ENCODE assay signal across 21 cellular contexts in genomic region chr12:42892702-42893101, GRCh38.
"Had no signal": no experiment of that assay in that cellular context is flagged by ENCODE, and none has a peak within 500 bp of the region (broad histone marks: within the 10 kb centered on the region; RNA-seq: fewer than 3 reads in every experiment).

No MANE protein-coding gene starts in this region.

- H3K4me1 ChIP-seq: breast epithelium, right atrium auricular region, stomach, thyroid gland, upper lobe of left lung, vagina had no signal

- H3K36me3 ChIP-seq: breast epithelium, heart left ventricle, right atrium auricular region, stomach, thyroid gland, upper lobe of left lung, vagina had no signal

- H3K4me3 ChIP-seq: breast epithelium, heart left ventricle, right atrium auricular region, stomach, thyroid gland, upper lobe of left lung, vagina had no signal

- ATAC-seq: activated CD8-positive, alpha-beta T cell treated with anti-CD3 and anti-CD28 coated beads for 36 hours; activated T-cell treated with anti-CD3 and anti-CD28 coated beads, Interleukin-2, amount 50 U/mL, for 4 hours; esophagus mucosa; heart left ventricle; stimulated activated naive B cell treated with anti-CD40 and anti-IgM and Interleukin-4, amounts not matched to agents 10 μg/mL and 1 μg/mL and 100 μg/mL, for 72 hours; WTC11 had no signal

- DNase-seq: activated CD4-positive, alpha-beta T cell treated with anti-CD3 and anti-CD28 coated beads for 1 hour; activated CD4-positive, alpha-beta T cell treated with anti-CD3 and anti-CD28 coated beads, Interleukin-2, amount 10 ng/mL, durations not matched to agents 7 days and 5 days; activated CD8-positive, alpha-beta T cell treated with anti-CD3 and anti-CD28 coated beads for 36 hours; activated T-cell treated with anti-CD3 and anti-CD28 coated beads, Interleukin-2, amount 50 U/mL, for 4 hours; endodermal cell; foreskin fibroblast; heart left ventricle; naive B cell; nephron progenitor cell; occipital lobe; stimulated activated CD4-positive, alpha-beta T cell treated with anti-CD3 and anti-CD28 coated beads, Interleukin-15, amount 100 ng/mL, for 24 hours; stimulated activated CD4-positive, alpha-beta T cell treated with anti-CD3 and anti-CD28 coated beads, Interleukin-2, amount 100 ng/mL, for 24 hours; stimulated activated naive B cell treated with anti-CD40 and anti-IgM and Interleukin-4, amounts not matched to agents 10 μg/mL and 1 μg/mL and 100 μg/mL, for 72 hours; stomach; thyroid gland; upper lobe of left lung had no signal

- H3K27me3 ChIP-seq: breast epithelium, heart left ventricle, right atrium auricular region, stomach, thyroid gland, upper lobe of left lung, vagina had no signal

- H3K9me3 ChIP-seq: breast epithelium, thyroid gland, upper lobe of left lung, vagina had no signal
